ENCODE assay signal across 9 cellular contexts in the genomic region with DNA sequence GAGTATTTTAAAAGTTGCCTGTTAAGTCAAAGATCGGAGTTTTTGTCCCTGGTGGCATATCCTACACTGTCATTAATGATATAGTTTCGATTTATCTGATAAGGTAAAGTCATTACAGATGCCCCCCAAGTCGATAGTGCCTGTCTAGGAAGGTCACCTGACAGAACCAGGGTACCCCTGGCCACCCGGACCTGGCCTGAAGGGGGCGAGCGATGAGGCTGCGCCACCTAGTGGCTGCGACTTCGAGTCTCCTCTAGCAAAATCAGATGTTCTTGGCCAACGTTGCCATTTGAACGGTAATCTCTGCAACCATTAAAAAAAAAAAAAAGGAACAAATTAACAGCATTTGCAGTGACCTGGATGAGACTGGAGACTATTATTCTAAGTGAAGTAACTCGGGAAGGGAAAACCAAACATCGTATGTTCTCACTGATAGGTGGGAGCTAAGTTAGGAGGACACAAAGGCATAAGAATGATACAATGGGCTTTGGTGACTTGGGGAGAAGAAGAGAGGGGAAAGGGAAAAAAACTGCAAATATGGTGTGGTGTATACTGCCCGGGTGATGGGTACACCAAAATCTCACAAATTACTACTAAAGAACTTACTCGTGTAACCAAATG.
A peak's percentile ranks its signal among the peaks of the same experiment; 100 is the strongest.
DNase-seq lines count a peak whose midpoint lies in the region; ATAC-seq, FAIRE-seq and TF ChIP-seq lines count a peak whose summit lies in the region.
"Had no signal": no experiment of that assay in that cellular context is flagged by ENCODE, and none has a peak within 500 bp of the region (broad histone marks: within the 10 kb centered on the region; RNA-seq: fewer than 3 reads in every experiment).

No MANE protein-coding gene starts in this region.

- CTCF ChIA-PET in A673 (lab: Charles Lee) (interaction anchor here (0.6 to 1.3 kb wide), 5 partner anchors 11 to 619 kb away, joined by 3 to 8 read pairs (median 5); a partner anchor contains a TSS), GM12878 (lab: Yijun Ruan, JAX) (interaction anchor here (0.6 to 2.8 kb wide), 22 partner anchors 8 to 506 kb away, joined by 3 to 21 read pairs (median 4); no protein-coding TSS in a partner anchor)

- H3K27ac ChIP-seq in A673 (ENCODE audit: low read depth, low read length, poor library complexity, severe bottlenecking) (no peak overlapping the region), OCI-LY3 (ENCODE audit: low read length) (no peak overlapping the region), GM12878 (ENCODE audit: control insufficient read depth, insufficient read depth) (no peak overlapping the region)

- TF ChIP-seq RAD21 in GM12878 (IDR thresholded peaks at IDR 0.05; ENCODE audit: insufficient read depth, low read depth, low read length) = peak; percentile 62

- RAD21 ChIA-PET in GM12878 (lab: Charles Lee; ENCODE audit: unreplicated experiment) = interaction anchor here (1.3 kb wide), 1 partner anchor 277 kb away, joined by 5 read pairs; no protein-coding TSS in a partner anchor

- H3K36me3 ChIP-seq in A673 (ENCODE audit: insufficient read depth, low read length, poor library complexity, severe bottlenecking) (no peaks in the 10 kb centered on the region), OCI-LY3 (replicated peaks; ENCODE audit: low read depth, low read length) (no peaks in the 10 kb centered on the region), GM12878 (ENCODE audit: control insufficient read depth in 2 of 2, insufficient read depth in 2 of 2, low read length in 1 of 2) (no peaks in the 10 kb centered on the region)

- peak; percentile 52 for FAIRE-seq in GM12878 (lab: Jason Lieb, UNC)
- FAIRE-seq: frontal cortex had no signal

- ATAC-seq in GM18502 (IDR thresholded peaks at IDR 0.05; ENCODE audit: poor library complexity, unreplicated experiment) (peak; percentile 98), HG02981 (IDR thresholded peaks at IDR 0.05; ENCODE audit: unreplicated experiment) (peak; percentile 97), GM12878 (peak; percentile 92)

- no peaks in the 10 kb centered on the region for H4K20me1 ChIP-seq in OCI-LY3 (ENCODE audit: insufficient read depth, low read length)
- H4K20me1 ChIP-seq in GM12878 (ENCODE audit: control insufficient read depth, insufficient read depth) = no peaks in the 10 kb centered on the region

- H3K4me1 ChIP-seq in A673 (ENCODE audit: insufficient read depth, low read length, poor library complexity, severe bottlenecking) = no peaks in the 10 kb centered on the region
- 0 out of 2 replicates have a peak, but pooled peaks cover 4% of the 10 kb centered on the region for H3K4me1 ChIP-seq in OCI-LY3 (ENCODE audit: low read length)
- no peaks in the 10 kb centered on the region for H3K4me1 ChIP-seq in GM12878 (ENCODE audit: control insufficient read depth, insufficient read depth, low read length)

- no peak overlapping the region for H3K9ac ChIP-seq in OCI-LY3 (ENCODE audit: low read length)
- H3K9ac ChIP-seq in GM12878 (ENCODE audit: control insufficient read depth, insufficient read depth, low read length) = no peak overlapping the region

- in situ Hi-C loops in GM12878 (cut with MboI) = loop anchor here (10.0 kb wide), 1 partner anchor 435 kb away; no protein-coding TSS in a partner anchor

- no TSS peak for BruUV-seq in A673 (replicated peaks; lab: Mats Ljungman, UMichigan)
- no TSS peak for BruUV-seq in GM12878 (replicated peaks; lab: Mats Ljungman, UMichigan)

- intact Hi-C loops in A673 (cut with micrococcal nuclease; ENCODE audit: unreplicated experiment) = loop anchor here (1.0 to 5.0 kb wide), 3 partner anchors 217 to 439 kb away; a partner anchor contains a TSS
- intact Hi-C loops in GM12878 (cut with micrococcal nuclease; ENCODE audit: unreplicated experiment) = loop anchor here (1.0 to 2.0 kb wide), 2 partner anchors 277 to 439 kb away; no protein-coding TSS in a partner anchor

- H3K27me3 ChIP-seq in A673 (replicated peaks; ENCODE audit: insufficient read depth, low read depth, low read length, poor library complexity) (no peaks in the 10 kb centered on the region), OCI-LY3 (ENCODE audit: low read depth, low read length) (no peaks in the 10 kb centered on the region), GM12878 (replicated peaks in 1 of 2; ENCODE audit: control insufficient read depth in 2 of 2, insufficient read depth in 2 of 2, low read length in 1 of 2) (no peaks in the 10 kb centered on the region)

- WGBS in GM12878 (ENCODE audit: insufficient coverage, insufficient replicate concordance, low lambda C conversion rate, missing lambda C conversion rate) = 9% methylated on average over 15 of the region's 15 CpGs

- H3K9me3 ChIP-seq in A673 (ENCODE audit: low read depth, low read length, poor library complexity, severe bottlenecking) (no peaks in the 10 kb centered on the region), OCI-LY3 (ENCODE audit: insufficient read depth, low read length) (no peaks in the 10 kb centered on the region), GM12878 (replicated peaks; ENCODE audit: control insufficient read depth, insufficient read depth, low read length) (no peaks in the 10 kb centered on the region)

- no peak for TF ChIP-seq POLR2A in GM12878 (IDR thresholded peaks at IDR 0.05; ENCODE audit: low read depth, low read length)

- H3K79me2 ChIP-seq in OCI-LY3 (ENCODE audit: low read length) = no peaks in the 10 kb centered on the region
- H3K79me2 ChIP-seq in GM12878 (ENCODE audit: control insufficient read depth, insufficient read depth, low read length) = no peaks in the 10 kb centered on the region

- TF ChIP-seq EP300 in GM12878 (IDR thresholded peaks at IDR 0.05; ENCODE audit: borderline replicate concordance in 1 of 2, control insufficient read depth in 1 of 2, low read depth in 2 of 2, low read length in 2 of 2) = no peak

- H3K4me3 ChIP-seq in A673 (ENCODE audit: low read depth, low read length, poor library complexity, severe bottlenecking) = no peak overlapping the region
- H3K4me3 ChIP-seq in OCI-LY3 (ENCODE audit: low read length) = peak overlapping the region; percentile 30; the same call in 1 of the 2 replicates
- no peak overlapping the region for H3K4me3 ChIP-seq in GM12878

- peak; percentile 64 for DNase-seq in A673 (ENCODE audit: low spot score)
- no peak for DNase-seq in GM12878 (ENCODE audit: low read depth, low spot score)
- peak; percentile 72 for DNase-seq in iPS-NIHi7 (ENCODE audit: extremely low spot score)
- peak; percentile 9 for DNase-seq in stimulated activated CD4-positive, alpha-beta T cell treated with anti-CD3 and anti-CD28 coated beads, Interleukin-4, amount 100 ng/mL, for 1 hour
- no peak for DNase-seq in NCI-H345 (lab: John Stamatoyannopoulos, UW)

- TF ChIP-seq CTCF in A673 (conservative IDR thresholded peaks at IDR 0.05; ENCODE audit: low read depth, low read length) (peak; percentile 95), OCI-LY3 (IDR thresholded peaks at IDR 0.05; ENCODE audit: low read depth, low read length) (peak; percentile 96), GM12878 (IDR thresholded peaks at IDR 0.05 in 2 of 3, conservative IDR thresholded peaks at IDR 0.05 in 1 of 3; ENCODE audit: control insufficient read depth in 2 of 3, extremely low read depth in 1 of 3, insufficient read depth in 1 of 3, low read depth in 3 of 3, low read length in 3 of 3) (peak; percentile 77 to 91 (median 81))

- H2AFZ ChIP-seq in OCI-LY3 (ENCODE audit: low read depth, low read length) (peak overlapping the region; percentile 30; the same call in 1 of the 2 replicates), GM12878 (ENCODE audit: control insufficient read depth, low read depth, low read length) (no peak overlapping the region)

- POLR2A ChIA-PET in A673 (lab: Charles Lee; ENCODE audit: low non-redundant PET) (no interaction called here), GM12878 (lab: Charles Lee) (interaction anchor here (0.6 kb wide), 1 partner anchor 433 kb away, joined by 5 read pairs; no protein-coding TSS in a partner anchor)

- peak overlapping the region; percentile 43 for H3K4me2 ChIP-seq in OCI-LY3 (ENCODE audit: low read length)
- H3K4me2 ChIP-seq in GM12878 (ENCODE audit: control insufficient read depth, insufficient read depth) = no peak overlapping the region

- SMC1A ChIA-PET in GM12878 (lab: Charles Lee; ENCODE audit: uncharacterized antibody, unreplicated experiment) = interaction anchor here (1.1 to 2.4 kb wide), 2 partner anchors 435 to 438 kb away, joined by 4 to 16 read pairs; no protein-coding TSS in a partner anchor

TF ChIP-seq in GM12878, 131 proteins besides CTCF, POLR2A, EP300 and RAD21:
- TF ChIP-seq YY1 (IDR thresholded peaks at IDR 0.05; ENCODE audit: low read depth, low read length) (0 out of 2 replicates have a peak, but pooled peaks have one; percentile 37), SMC3 (IDR thresholded peaks at IDR 0.05; ENCODE audit: borderline replicate concordance, low read length) (peak; percentile 62), BHLHE40 (IDR thresholded peaks at IDR 0.05; ENCODE audit: borderline replicate concordance in 1 of 2, low read depth in 2 of 2, low read length in 1 of 2) (peak in 1 of 2 experiments; percentile 10; a peak in 1 of 4 replicates), SIX5 (IDR thresholded peaks at IDR 0.05; ENCODE audit: low read depth, low read length, severe bottlenecking) (no peak)

Comparison
In these comparisons a context has a peak if more than half of its experiments do, and no peak if none do; other contexts are left out.
1. DNase-seq: peak in A673 (single experiment), iPS-NIHi7 (single experiment) and stimulated activated CD4-positive, alpha-beta T cell treated with anti-CD3 and anti-CD28 coated beads, Interleukin-4, amount 100 ng/mL, for 1 hour (single experiment); none in GM12878 (single experiment) and NCI-H345 (single experiment).
2. Peak in every context shown above with its lines, with median percentiles within 50 percentile points of each other: CTCF ChIP-seq and ATAC-seq.